ENCODE assay signal across 26 cellular contexts in genomic region chr7:13327669-13328068, GRCh38.
DNase-seq lines count a peak whose midpoint lies in the region; ATAC-seq, FAIRE-seq and TF ChIP-seq lines count a peak whose summit lies in the region.
"Had no signal": no experiment of that assay in that cellular context is flagged by ENCODE, and none has a peak within 500 bp of the region (broad histone marks: within the 10 kb centered on the region; RNA-seq: fewer than 3 reads in every experiment).

No MANE protein-coding gene starts in this region.

- H3K27me3 ChIP-seq in smooth muscle cell (ENCODE audit: low read depth): no peaks in the 10 kb centered on the region
- H3K27me3 ChIP-seq: SJCRH30, tibial artery had no signal

- no peaks in the 10 kb centered on the region for H3K79me2 ChIP-seq in smooth muscle cell (ENCODE audit: low read depth)

- H3K9me3 ChIP-seq in smooth muscle cell (replicated peaks; ENCODE audit: low read depth): no peaks in the 10 kb centered on the region
- H3K9me3 ChIP-seq: lower lobe of right lung, mucosa of descending colon, psoas muscle, SJCRH30, tibial artery had no signal

- ATAC-seq in left ventricle myocardium superior: no peak
- ATAC-seq: activated T-cell treated with anti-CD3 and anti-CD28 coated beads, Interleukin-2, amount 50 U/mL, for 72 hours; CD8-positive, alpha-beta T cell; lower lobe of right lung; mucosa of descending colon; Panc1; psoas muscle; stimulated activated naive CD8-positive, alpha-beta T cell treated with anti-CD3 and anti-CD28 coated beads, Interleukin-15, Interleukin-2, amounts not matched to agents 100 U/mL and 50 U/mL, for 24 hours had no signal

- H2AFZ ChIP-seq in smooth muscle cell (ENCODE audit: low read depth): no peak overlapping the region

- no peak for FAIRE-seq in frontal cortex (lab: Jason Lieb, UNC)
- FAIRE-seq: small intestine had no signal

- H3K36me3 ChIP-seq in smooth muscle cell (ENCODE audit: low read depth): no peaks in the 10 kb centered on the region
- H3K36me3 ChIP-seq: lower lobe of right lung, SJCRH30, tibial artery had no signal

- H3K9ac ChIP-seq in smooth muscle cell (ENCODE audit: low read depth): no peak overlapping the region

- no peaks in the 10 kb centered on the region for H3F3A ChIP-seq in smooth muscle cell (ENCODE audit: low read depth)

- H3K4me2 ChIP-seq in smooth muscle cell: no peak overlapping the region

- no peak overlapping the region for H3K4me3 ChIP-seq in fibroblast of the aortic adventitia (ENCODE audit: low read depth, low read length)
- H3K4me3 ChIP-seq in smooth muscle cell: no peak overlapping the region
- H3K4me3 ChIP-seq: lower lobe of right lung, mucosa of descending colon, psoas muscle, SJCRH30, tibial artery had no signal

- no peak overlapping the region for H3K27ac ChIP-seq in smooth muscle cell (ENCODE audit: low read depth)
- H3K27ac ChIP-seq: lower lobe of right lung, psoas muscle, SJCRH30, tibial artery had no signal

- TF ChIP-seq CTCF in fibroblast of the aortic adventitia (IDR thresholded peaks at IDR 0.05; ENCODE audit: insufficient read depth, low read length) (no peak), smooth muscle cell (IDR thresholded peaks at IDR 0.05; ENCODE audit: borderline replicate concordance, insufficient read depth, poor library complexity, severe bottlenecking) (no peak)

- H3K4me1 ChIP-seq in smooth muscle cell (ENCODE audit: low read depth): no peaks in the 10 kb centered on the region
- H3K4me1 ChIP-seq: lower lobe of right lung, psoas muscle, SJCRH30, tibial artery had no signal

- intact Hi-C loops in left ventricle myocardium superior (cut with micrococcal nuclease): no loop called here

- peak; percentile 10 for DNase-seq in GM03348 (ENCODE audit: low spot score)
- peak; percentile 40 for DNase-seq in NCI-H2081 treated with DMSO at 0.1 percent for 48 hours (lab: John Stamatoyannopoulos, UW)
- peak; percentile 60 for DNase-seq in amniotic epithelial cell (ENCODE audit: low read depth)
- peak; percentile 61 for DNase-seq in fibroblast of the aortic adventitia (ENCODE audit: low read depth)
- DNase-seq in frontal cortex (ENCODE audit: low spot score in 2 of 2): no peak
- DNase-seq in NCI-H1436 treated with DMSO at 0.1 percent for 48 hours (lab: John Stamatoyannopoulos, UW): no peak
- DNase-seq in left ventricle myocardium superior: no peak
- DNase-seq in smooth muscle cell (lab: John Stamatoyannopoulos, UW; ENCODE audit: unreplicated experiment): no peak
- DNase-seq: activated CD4-positive, alpha-beta T cell treated with anti-CD3 and anti-CD28 coated beads for 48 hours; activated naive CD4-positive, alpha-beta T cell treated with anti-CD3 and anti-CD28 coated beads, Interleukin-2, amount 10 ng/mL, durations not matched to agents 7 days and 5 days; activated T-cell treated with anti-CD3 and anti-CD28 coated beads, Interleukin-2, amount 50 U/mL, for 72 hours; anterior cingulate cortex; CD8-positive, alpha-beta T cell; cerebellar nuclear complex; DMS53; GF-D8; islet precursor cell; lower lobe of right lung; mucosa of descending colon; NCI-H1694; psoas muscle; SJCRH30; small intestine; stimulated activated naive CD8-positive, alpha-beta T cell treated with anti-CD3 and anti-CD28 coated beads, Interleukin-15, Interleukin-2, amounts not matched to agents 100 U/mL and 50 U/mL, for 24 hours; tibial artery had no signal

- WGBS in smooth muscle cell (ENCODE audit: low lambda C conversion rate): 32% methylated on average over 1 of the region's 1 CpG

- H4K20me1 ChIP-seq in smooth muscle cell (ENCODE audit: low read depth): no peaks in the 10 kb centered on the region

Comparison
In these comparisons a context has a peak if more than half of its experiments do, and no peak if none do; other contexts are left out.
1. DNase-seq: peak in GM03348 (single experiment), NCI-H2081 treated with DMSO at 0.1 percent for 48 hours (single experiment), amniotic epithelial cell (single experiment) and fibroblast of the aortic adventitia (single experiment); none in frontal cortex (0 of 2), NCI-H1436 treated with DMSO at 0.1 percent for 48 hours (single experiment), left ventricle myocardium superior (single experiment) and smooth muscle cell (single experiment).